8 cellular contexts compared by ENCODE assay signal in genomic region chr17:37358098-37358829, GRCh38. TPM values are rescaled to one million over a fixed set of nuclear protein-coding genes. Genes with fewer than 3 reads are reported as not detected.
A peak's percentile ranks its signal among the peaks of the same experiment; 100 is the strongest.
DNase-seq lines count a peak whose midpoint lies in the region; ATAC-seq, FAIRE-seq and TF ChIP-seq lines count a peak whose summit lies in the region.

No MANE protein-coding gene starts in this region.

- H3K9me3 ChIP-seq in CD8-positive, alpha-beta T cell (ENCODE audit: low read length), result no peaks in the 10 kb centered on the region
- H3K9me3 ChIP-seq in KOPT-K1 (ENCODE audit: insufficient read depth, low read length, poor library complexity, severe bottlenecking) (no peaks in the 10 kb centered on the region), SJSA1 (replicated peaks) (no peaks in the 10 kb centered on the region), K562 (replicated peaks; ENCODE audit: control insufficient read depth, insufficient read depth, low read depth, low read length) (no peaks in the 10 kb centered on the region)

- WGBS in K562 (ENCODE audit: insufficient coverage, low coverage, missing lambda C conversion rate), result 2% methylated on average over 18 of the region's 21 CpGs

- CTCF ChIA-PET in CD8-positive, alpha-beta T cell (lab: Charles Lee), result interaction anchor here (0.6 to 1.9 kb wide), 2 partner anchors 15 to 487 kb away, joined by 3 to 5 read pairs; no protein-coding TSS in a partner anchor
- CTCF ChIA-PET in K562 (lab: Yijun Ruan, JAX; ENCODE audit: low intra/inter-chr PET ratio), result interaction anchor here (2.0 kb wide), 1 partner anchor 15 kb away, joined by 9 read pairs; no protein-coding TSS in a partner anchor

- H3K27me3 ChIP-seq in CD8-positive, alpha-beta T cell (ENCODE audit: insufficient read depth, low read length), result no peaks in the 10 kb centered on the region
- H3K27me3 ChIP-seq in SJSA1 (replicated peaks) (no peaks in the 10 kb centered on the region), K562 (ENCODE audit: control insufficient read depth in 2 of 2, insufficient read depth in 2 of 2, low read length in 2 of 2) (no peaks in the 10 kb centered on the region)

- peaks cover 2% of the 10 kb centered on the region for H3K36me3 Mint-ChIP-seq in CD8-positive, alpha-beta T cell

- peak overlapping the region; percentile 94 to 95 for H3K9ac ChIP-seq in K562 (ENCODE audit: insufficient read depth in 1 of 2, low read depth in 2 of 2, low read length in 2 of 2)

- in situ Hi-C loops in K562 (cut with MboI), result no loop called here

- FAIRE-seq in K562 (lab: Jason Lieb, UNC), result no peak

- no peak for TF ChIP-seq CTCF in CD8-positive, alpha-beta T cell (IDR thresholded peaks at IDR 0.05)
- no peak for TF ChIP-seq CTCF in GM20000 (IDR thresholded peaks at IDR 0.05; ENCODE audit: extremely low read depth, missing control alignments)
- TF ChIP-seq CTCF in K562 (IDR thresholded peaks at IDR 0.05 in 2 of 3, conservative IDR thresholded peaks at IDR 0.05 in 1 of 3; ENCODE audit: insufficient read depth in 2 of 3, low read depth in 1 of 3, low read length in 3 of 3), result no peak

- peak overlapping the region; percentile 77 for H2AFZ ChIP-seq in K562 (ENCODE audit: low read depth, low read length)

- peak in 4 of 7 experiments; percentile 20 to 52 (median 21) for DNase-seq in CD8-positive, alpha-beta T cell
- DNase-seq in GM20000 (ENCODE audit: low spot score), result peak; percentile 63
- peak; percentile 51 to 58 for DNase-seq in SJSA1 (ENCODE audit: low read depth in 1 of 2, low spot score in 2 of 2)
- peak; percentile 70 to 80 (median 74) for DNase-seq in K562 (ENCODE audit: extremely low read depth in 1 of 4, low spot score in 3 of 4)
- peak; percentile 74 for DNase-seq in iPS DF 19.7 (ENCODE audit: low read depth, low spot score)
- DNase-seq in renal cortical epithelial cell (ENCODE audit: low read depth), result peak; percentile 38
- no peak for DNase-seq in middle frontal gyrus (ENCODE audit: extremely low spot score, low spot score)

- BruUV-seq in K562 (replicated peaks; lab: Mats Ljungman, UMichigan), result no TSS peak

- intact Hi-C loops in CD8-positive, alpha-beta T cell (cut with DNase I, micrococcal nuclease), result loop anchor here in 1 of 2 experiments (2.0 to 5.0 kb wide), 2 partner anchors 409 to 756 kb away; partner anchors contain the start of genes AATF and MRM1
- intact Hi-C loops in K562 (cut with micrococcal nuclease), result no loop called here

- H4K20me1 ChIP-seq in K562 (replicated peaks; ENCODE audit: control insufficient read depth, insufficient read depth, low read length), result no peaks in the 10 kb centered on the region

- H3K4me1 ChIP-seq in CD8-positive, alpha-beta T cell (ENCODE audit: insufficient read depth, low read length), result peaks cover 16% of the 10 kb centered on the region
- H3K4me1 ChIP-seq in SJSA1 (replicated peaks) (peaks cover 20% of the 10 kb centered on the region), K562 (replicated peaks in 1 of 2; ENCODE audit: control insufficient read depth in 2 of 2, insufficient read depth in 2 of 2, low read length in 2 of 2) (peaks cover 14 to 20% of the 10 kb centered on the region in 2 experiments)

- TF ChIP-seq EP300 in K562 (IDR thresholded peaks at IDR 0.05; ENCODE audit: low read length), result no peak

- H3K4me1 Mint-ChIP-seq in CD8-positive, alpha-beta T cell (ENCODE audit: low read depth), result peaks cover 18% of the 10 kb centered on the region

- no peaks in the 10 kb centered on the region for H3K9me1 ChIP-seq in K562 (ENCODE audit: control insufficient read depth, insufficient read depth, low read length)

- POLR2A ChIA-PET in CD8-positive, alpha-beta T cell (lab: Charles Lee), result interaction anchor here (1.1 kb wide), 1 partner anchor 49 kb away, joined by 5 read pairs; the partner anchor contains the start of gene TADA2A
- POLR2A ChIA-PET in K562 (lab: Yijun Ruan, JAX), result interaction anchor here (0.6 to 1.7 kb wide), 14 partner anchors 9 to 291 kb away, joined by 3 to 5 read pairs (median 3); no protein-coding TSS in a partner anchor

- peak overlapping the region; percentile 87 for H3K27ac Mint-ChIP-seq in CD8-positive, alpha-beta T cell

- ATAC-seq in CD8-positive, alpha-beta T cell, result no peak
- peak; percentile 54 for ATAC-seq in K562

- H3K4me3 Mint-ChIP-seq in CD8-positive, alpha-beta T cell, result peak overlapping the region; percentile 87

- peak overlapping the region; percentile 66 for H3K27ac ChIP-seq in CD8-positive, alpha-beta T cell (ENCODE audit: low read depth, low read length)
- H3K27ac ChIP-seq in KOPT-K1 (ENCODE audit: low read depth, low read length, poor library complexity, severe bottlenecking), result peak overlapping the region; percentile 86
- peak overlapping the region; percentile 22 for H3K27ac ChIP-seq in SJSA1
- H3K27ac ChIP-seq in K562 (ENCODE audit: extremely low read depth, low read depth, low read length), result peak overlapping the region; percentile 93

- H3K27me3 Mint-ChIP-seq in CD8-positive, alpha-beta T cell (ENCODE audit: low read depth), result no peaks in the 10 kb centered on the region

- peak overlapping the region; percentile 98 for H3K4me3 ChIP-seq in CD8-positive, alpha-beta T cell (ENCODE audit: low read depth, low read length)
- H3K4me3 ChIP-seq in SJSA1 (peak overlapping the region; percentile 70), K562 (peak overlapping the region; percentile 99)

- peaks cover 5% of the 10 kb centered on the region for H3K36me3 ChIP-seq in CD8-positive, alpha-beta T cell (ENCODE audit: insufficient read depth, low read length)
- H3K36me3 ChIP-seq in KOPT-K1 (ENCODE audit: insufficient read depth, low read length) (peaks cover 26% of the 10 kb centered on the region), SJSA1 (peaks cover 3% of the 10 kb centered on the region), K562 (ENCODE audit: control insufficient read depth, insufficient read depth, low read length) (peaks cover 27% of the 10 kb centered on the region)

- TF ChIP-seq POLR2A in K562 (conservative IDR thresholded peaks at IDR 0.05), result no peak

- H3K9me3 Mint-ChIP-seq in CD8-positive, alpha-beta T cell, result no peaks in the 10 kb centered on the region

- H3K4me2 ChIP-seq in K562 (ENCODE audit: insufficient read depth, low read length), result peak overlapping the region; percentile 97

- TF ChIP-seq RAD21 in K562 (CRISPR knock-in tag; conservative IDR thresholded peaks at IDR 0.05 in 1 of 2, IDR thresholded peaks at IDR 0.05 in 1 of 2), result no peak

- peaks cover 60% of the 10 kb centered on the region for H3K79me2 ChIP-seq in K562 (ENCODE audit: control insufficient read depth, insufficient read depth, low read length)

RNA-seq across cellular contexts. Expression of gene C17orf78, which starts 17.5 kb away (rescaled TPM):
- total RNA-seq in CD8-positive, alpha-beta T cell, result not detected
- total RNA-seq in SJSA1 (2014; rRNA removed; shearing (Covaris generic)), result not detected in 2 replicates
- total RNA-seq in K562 (2011; cell fraction: chromatin; rRNA removed; ENCODE audit: low replicate concordance), result not detected in 2 replicates
- not detected in 2 replicates for total RNA-seq in K562 (2011; cell fraction: nucleolus; rRNA removed)
- not detected in 2 replicates for total RNA-seq in K562 (2011; cell fraction: nucleoplasm; rRNA removed)
- total RNA-seq in K562 (2014; rRNA removed) (not detected in 2 replicates), K562 (2014; rRNA removed; fragmentation: Illumina TruSeq; extraction: Trizol) (not detected in 2 replicates), K562 (2015; rRNA removed; fragmentation: Illumina TruSeq; extraction: Trizol) (not detected in 2 replicates), K562 (2021) (not detected in 2 replicates), renal cortical epithelial cell (not detected in 2 replicates)
- polyA plus RNA-seq in K562 (2011; rRNA removed) (not detected in 2 replicates), K562 (2014; fragmentation: Illumina TruSeq; extraction: Trizol) (not detected in 2 replicates), K562 (2014; fragmentation: Nextera tagmentation; extraction: Ambion mirVana) (not detected), K562 (2014; rRNA removed) (not detected in 2 replicates)
- polyA plus RNA-seq in K562 (2011; cell fraction: cytosol; rRNA removed), result not detected in 2 replicates
- not detected in 2 replicates for polyA plus RNA-seq in K562 (2011; cell fraction: nucleus; rRNA removed)
- polyA plus RNA-seq in K562 (2012), result not detected in 2 replicates
- not detected in 2 replicates for polyA minus RNA-seq in K562 (2011; rRNA and poly(A)+ RNA removed)
- polyA minus RNA-seq in K562 (2011; cell fraction: cytosol; rRNA and poly(A)+ RNA removed), result not detected in 2 replicates
- not detected in 2 replicates for polyA minus RNA-seq in K562 (2011; cell fraction: nucleus; rRNA and poly(A)+ RNA removed)

RNA-seq across cellular contexts. Expression of gene ACACA, which starts 48.4 kb away (rescaled TPM):
- total RNA-seq in CD8-positive, alpha-beta T cell, result 10 to 100 TPM; 30.7 to 34.2 TPM
- 13.3 and 23.4 TPM in 2 replicates for total RNA-seq in SJSA1 (2014; rRNA removed; shearing (Covaris generic))
- 448 and 898 TPM in 2 replicates for total RNA-seq in K562 (2011; cell fraction: chromatin; rRNA removed; ENCODE audit: low replicate concordance)
- 215 and 247 TPM in 2 replicates for total RNA-seq in K562 (2011; cell fraction: nucleolus; rRNA removed)
- 361 and 377 TPM in 2 replicates for total RNA-seq in K562 (2011; cell fraction: nucleoplasm; rRNA removed)
- total RNA-seq in K562 (2014; rRNA removed) (47.0 and 67.8 TPM in 2 replicates), K562 (2014; rRNA removed; fragmentation: Illumina TruSeq; extraction: Trizol) (88.4 and 95.3 TPM in 2 replicates), K562 (2015; rRNA removed; fragmentation: Illumina TruSeq; extraction: Trizol) (94.7 and 100 TPM in 2 replicates), K562 (2021) (135 and 151 TPM in 2 replicates), renal cortical epithelial cell (46.4 and 77.5 TPM in 2 replicates)
- polyA plus RNA-seq in K562 (2011; rRNA removed) (64.7 and 103 TPM in 2 replicates), K562 (2014; fragmentation: Illumina TruSeq; extraction: Trizol) (93.5 and 94.1 TPM in 2 replicates), K562 (2014; fragmentation: Nextera tagmentation; extraction: Ambion mirVana) (10 to 100 TPM; 35.9 to 42.9 TPM), K562 (2014; rRNA removed) (54.9 and 55.3 TPM in 2 replicates)
- 76.2 and 81.2 TPM in 2 replicates for polyA plus RNA-seq in K562 (2011; cell fraction: cytosol; rRNA removed)
- polyA plus RNA-seq in K562 (2011; cell fraction: nucleus; rRNA removed), result 143 and 189 TPM in 2 replicates
- polyA plus RNA-seq in K562 (2012), result 48.1 and 76.8 TPM in 2 replicates
- polyA minus RNA-seq in K562 (2011; rRNA and poly(A)+ RNA removed), result 202 and 328 TPM in 2 replicates
- polyA minus RNA-seq in K562 (2011; cell fraction: cytosol; rRNA and poly(A)+ RNA removed), result 111 and 229 TPM in 2 replicates
- 265 and 290 TPM in 2 replicates for polyA minus RNA-seq in K562 (2011; cell fraction: nucleus; rRNA and poly(A)+ RNA removed)

RNA-seq across cellular contexts. Expression of gene TADA2A, which starts 48.4 kb away (rescaled TPM):
- 10 to 100 TPM in 1 of 2 experiments, 1 to 10 TPM in 1; 5.3 to 11.1 TPM for total RNA-seq in CD8-positive, alpha-beta T cell
- 8.3 and 20.1 TPM in 2 replicates for total RNA-seq in SJSA1 (2014; rRNA removed; shearing (Covaris generic))
- 94.9 and 117 TPM in 2 replicates for total RNA-seq in K562 (2011; cell fraction: chromatin; rRNA removed; ENCODE audit: low replicate concordance)
- 54.7 and 67.1 TPM in 2 replicates for total RNA-seq in K562 (2011; cell fraction: nucleolus; rRNA removed)
- 48.3 and 51.1 TPM in 2 replicates for total RNA-seq in K562 (2011; cell fraction: nucleoplasm; rRNA removed)
- total RNA-seq in K562 (2014; rRNA removed) (13.8 and 20.0 TPM in 2 replicates), K562 (2014; rRNA removed; fragmentation: Illumina TruSeq; extraction: Trizol) (25.0 and 27.0 TPM in 2 replicates), K562 (2015; rRNA removed; fragmentation: Illumina TruSeq; extraction: Trizol) (21.8 and 24.1 TPM in 2 replicates), K562 (2021) (24.8 and 26.9 TPM in 2 replicates), renal cortical epithelial cell (14.5 and 15.5 TPM in 2 replicates)
- polyA plus RNA-seq in K562 (2011; rRNA removed) (13.6 and 24.6 TPM in 2 replicates), K562 (2014; fragmentation: Illumina TruSeq; extraction: Trizol) (27.1 and 37.7 TPM in 2 replicates), K562 (2014; fragmentation: Nextera tagmentation; extraction: Ambion mirVana) (10 to 100 TPM; 28.0 to 33.5 TPM), K562 (2014; rRNA removed) (18.5 and 21.3 TPM in 2 replicates)
- 7.5 and 9.1 TPM in 2 replicates for polyA plus RNA-seq in K562 (2011; cell fraction: cytosol; rRNA removed)
- polyA plus RNA-seq in K562 (2011; cell fraction: nucleus; rRNA removed), result 32.1 and 42.8 TPM in 2 replicates
- 21.9 and 30.7 TPM in 2 replicates for polyA plus RNA-seq in K562 (2012)
- 37.8 and 62.7 TPM in 2 replicates for polyA minus RNA-seq in K562 (2011; rRNA and poly(A)+ RNA removed)
- 10.0 and 13.8 TPM in 2 replicates for polyA minus RNA-seq in K562 (2011; cell fraction: cytosol; rRNA and poly(A)+ RNA removed)
- polyA minus RNA-seq in K562 (2011; cell fraction: nucleus; rRNA and poly(A)+ RNA removed), result 32.9 and 33.0 TPM in 2 replicates

Comparison
In these comparisons a context has a peak if more than half of its experiments do, and no peak if none do; other contexts are left out.
1. H3K27ac ChIP-seq: peak in every context shown above with its lines; median percentile 93 in K562; 86 in KOPT-K1; 66 in CD8-positive, alpha-beta T cell; 22 in SJSA1.